ENCODE assay signal across 10 cellular contexts in genomic region chr1:34163792-34164509, GRCh38. TPM values are rescaled to one million over a fixed set of nuclear protein-coding genes. Genes with fewer than 3 reads are reported as not detected.
DNase-seq lines count a peak whose midpoint lies in the region; ATAC-seq and TF ChIP-seq lines count a peak whose summit lies in the region.
"Had no signal": no experiment of that assay in that cellular context is flagged by ENCODE, and none has a peak within 500 bp of the region (broad histone marks: within the 10 kb centered on the region; RNA-seq: fewer than 3 reads in every experiment).

No MANE protein-coding gene starts in this region.

- H3K4me1 Mint-ChIP-seq in activated naive CD4-positive, alpha-beta T cell treated with anti-CD3 and anti-CD28 coated beads for 36 hours (ENCODE audit: low read depth) = peaks cover 10% of the 10 kb centered on the region
- H3K4me1 Mint-ChIP-seq in type B pancreatic cell (ENCODE audit: unreplicated experiment) = peaks cover 9% of the 10 kb centered on the region

- ATAC-seq in GM21786 (IDR thresholded peaks at IDR 0.05; ENCODE audit: unreplicated experiment) (no peak), HG03571 (IDR thresholded peaks at IDR 0.05; ENCODE audit: unreplicated experiment) (no peak), left colon (no peak)

- intact Hi-C loops in activated naive CD4-positive, alpha-beta T cell treated with anti-CD3 and anti-CD28 coated beads for 36 hours (cut with micrococcal nuclease) = loop anchor here (2.0 to 10.0 kb wide), 2 partner anchors 429 to 531 kb away; no protein-coding TSS in a partner anchor
- intact Hi-C loops in ascending aorta (cut with DNase I) = loop anchor here (1.0 to 5.0 kb wide), 5 partner anchors 179 to 531 kb away; no protein-coding TSS in a partner anchor
- intact Hi-C loops in left colon (cut with DNase I, micrococcal nuclease) = no loop called here

- peaks cover 3 to 28% of the 10 kb centered on the region in 2 donors for H3K4me1 ChIP-seq in ascending aorta

- no peaks in the 10 kb centered on the region for H3K9me3 ChIP-seq in ascending aorta

- H3K27me3 Mint-ChIP-seq in activated naive CD4-positive, alpha-beta T cell treated with anti-CD3 and anti-CD28 coated beads for 36 hours (ENCODE audit: low read depth) = peaks cover 59% of the 10 kb centered on the region
- peaks cover 88% of the 10 kb centered on the region for H3K27me3 Mint-ChIP-seq in type B pancreatic cell

- peak overlapping the region; percentile 57 to 59 for H3K4me3 ChIP-seq in ascending aorta

- peak; percentile 13 for DNase-seq in activated naive CD4-positive, alpha-beta T cell treated with anti-CD3 and anti-CD28 coated beads for 36 hours
- DNase-seq in activated naive CD4-positive, alpha-beta T cell treated with anti-CD3 and anti-CD28 coated beads, Interleukin-2, amount 50 U/mL, for 16 hours = no peak
- DNase-seq in ascending aorta (ENCODE audit: low spot score in 2 of 2) (no peak), kidney tubule cell (ENCODE audit: low spot score) (peak; percentile 7), type B pancreatic cell (ENCODE audit: extremely low spot score, unreplicated experiment) (no peak), left colon (no peak)

- no peaks in the 10 kb centered on the region for H3K36me3 ChIP-seq in ascending aorta

- no peaks in the 10 kb centered on the region for H3K36me3 Mint-ChIP-seq in activated naive CD4-positive, alpha-beta T cell treated with anti-CD3 and anti-CD28 coated beads for 36 hours (ENCODE audit: low read depth)
- no peaks in the 10 kb centered on the region for H3K36me3 Mint-ChIP-seq in type B pancreatic cell

- peaks cover 8% of the 10 kb centered on the region for H3K27me3 ChIP-seq in ascending aorta

- H3K4me3 Mint-ChIP-seq in activated naive CD4-positive, alpha-beta T cell treated with anti-CD3 and anti-CD28 coated beads for 36 hours = no peak overlapping the region
- H3K4me3 Mint-ChIP-seq in type B pancreatic cell = peak overlapping the region; percentile 90

- no peak for TF ChIP-seq CTCF in ascending aorta (IDR thresholded peaks at IDR 0.05)
- no peak for TF ChIP-seq CTCF in type B pancreatic cell (conservative IDR thresholded peaks at IDR 0.05)

- H3K27ac Mint-ChIP-seq in activated naive CD4-positive, alpha-beta T cell treated with anti-CD3 and anti-CD28 coated beads for 36 hours = no peak overlapping the region
- no peak overlapping the region for H3K27ac Mint-ChIP-seq in type B pancreatic cell

- H3K27ac ChIP-seq in ascending aorta = peak overlapping the region; percentile 9 to 63

- H3K9me3 Mint-ChIP-seq in activated naive CD4-positive, alpha-beta T cell treated with anti-CD3 and anti-CD28 coated beads for 36 hours = no peaks in the 10 kb centered on the region
- no peaks in the 10 kb centered on the region for H3K9me3 Mint-ChIP-seq in type B pancreatic cell

- CTCF ChIA-PET in activated naive CD4-positive, alpha-beta T cell treated with anti-CD3 and anti-CD28 coated beads for 36 hours (lab: Charles Lee) = interaction anchor here (0.9 to 1.3 kb wide), 3 partner anchors 26 to 530 kb away, joined by 3 to 4 read pairs (median 3); no protein-coding TSS in a partner anchor

RNA-seq across cellular contexts. Expression of gene CSMD2, which starts 1.1 kb away (rescaled TPM):
- not detected for total RNA-seq in activated naive CD4-positive, alpha-beta T cell treated with anti-CD3 and anti-CD28 coated beads for 36 hours
- total RNA-seq in ascending aorta = 10.9 TPM
- total RNA-seq in type B pancreatic cell (ENCODE audit: low replicate concordance) = 0.48 and 1.8 TPM in 2 replicates
- total RNA-seq in left colon = under 1 TPM; 0.15 to 0.28 TPM

RNA-seq across cellular contexts. Expression of gene C1orf94, which starts 12.8 kb away (rescaled TPM):
- not detected for total RNA-seq in activated naive CD4-positive, alpha-beta T cell treated with anti-CD3 and anti-CD28 coated beads for 36 hours
- not detected for total RNA-seq in ascending aorta
- total RNA-seq in type B pancreatic cell (ENCODE audit: low replicate concordance) = not detected in 2 replicates
- total RNA-seq in left colon = under 1 TPM in 1 of 2 donors, not detected in 1; 0.11 TPM
- total RNA-seq: mucosa of gallbladder, SK-MEL-5 had no signal

Comparison
In these comparisons a context has a peak if more than half of its experiments do, and no peak if none do; other contexts are left out.
1. DNase-seq: peak in activated naive CD4-positive, alpha-beta T cell treated with anti-CD3 and anti-CD28 coated beads for 36 hours (single experiment) and kidney tubule cell (single experiment); none in activated naive CD4-positive, alpha-beta T cell treated with anti-CD3 and anti-CD28 coated beads, Interleukin-2, amount 50 U/mL, for 16 hours (single experiment), ascending aorta (0 of 2), type B pancreatic cell (single experiment) and left colon (0 of 2).
2. intact Hi-C loops: an anchor here in activated naive CD4-positive, alpha-beta T cell treated with anti-CD3 and anti-CD28 coated beads for 36 hours (2.0 to 10.0 kb wide) and ascending aorta (1.0 to 5.0 kb wide); none called in left colon.